ENCODE assay signal across 12 cellular contexts in genomic region chr14:90510208-90510607, GRCh38.
DNase-seq lines count a peak whose midpoint lies in the region; ATAC-seq and TF ChIP-seq lines count a peak whose summit lies in the region.
"Had no signal": no experiment of that assay in that cellular context is flagged by ENCODE, and none has a peak within 500 bp of the region (broad histone marks: within the 10 kb centered on the region; RNA-seq: fewer than 3 reads in every experiment).

No MANE protein-coding gene starts in this region.

- no peak overlapping the region for H3K27ac ChIP-seq in left lung

- H3K27ac Mint-ChIP-seq in brain, result peak overlapping the region in 4 of 5 experiments; percentile 14 to 89 (median 70)
- no peak overlapping the region for H3K27ac Mint-ChIP-seq in activated naive CD4-positive, alpha-beta T cell treated with anti-CD3 and anti-CD28 coated beads, Interleukin-2, amount 10 ng/mL, durations not matched to agents 7 days and 5 days
- H3K27ac Mint-ChIP-seq: activated CD8-positive, alpha-beta memory T cell treated with anti-CD3 and anti-CD28 coated beads, Interleukin-2, amount 10 ng/mL, durations not matched to agents 7 days and 5 days; B cell had no signal

- H3K9me3 Mint-ChIP-seq in brain, result peaks cover 0 to 6% (median 3%) of the 10 kb centered on the region in 5 experiments
- no peaks in the 10 kb centered on the region for H3K9me3 Mint-ChIP-seq in activated naive CD4-positive, alpha-beta T cell treated with anti-CD3 and anti-CD28 coated beads, Interleukin-2, amount 10 ng/mL, durations not matched to agents 7 days and 5 days

- DNase-seq in COR-L47 (lab: John Stamatoyannopoulos, UW) (peak; percentile 99), NCI-H128 (lab: John Stamatoyannopoulos, UW; ENCODE audit: unreplicated experiment) (peak; percentile 26), left lung (peak; percentile 49 to 58), GM13976 (ENCODE audit: low spot score) (no peak), T-helper 2 cell (no peak)
- DNase-seq in activated naive CD4-positive, alpha-beta T cell treated with anti-CD3 and anti-CD28 coated beads, Interleukin-2, amount 10 ng/mL, durations not matched to agents 7 days and 5 days, result no peak
- DNase-seq: activated CD8-positive, alpha-beta memory T cell treated with anti-CD3 and anti-CD28 coated beads, Interleukin-2, amount 10 ng/mL, durations not matched to agents 7 days and 5 days; erythroblast; NCI-H446 treated with DMSO at 0.1 percent for 48 hours had no signal

- in situ Hi-C loops in GM13976 (cut with MboI; ENCODE audit: low sequenced_read_pairs, unreplicated experiment), result no loop called here

- ATAC-seq in left lung (peak; percentile 2), HG03139 (IDR thresholded peaks at IDR 0.05; ENCODE audit: unreplicated experiment) (no peak)
- ATAC-seq: activated CD8-positive, alpha-beta memory T cell treated with anti-CD3 and anti-CD28 coated beads, Interleukin-2, amount 10 ng/mL, durations not matched to agents 7 days and 5 days had no signal

- no peaks in the 10 kb centered on the region for H3K36me3 ChIP-seq in left lung

- H3K4me1 ChIP-seq in left lung, result peaks cover 12 to 17% of the 10 kb centered on the region in 2 donors

- intact Hi-C loops in left lung (cut with DNase I), result loop anchor here in 1 of 2 donors (10.0 kb wide), 1 partner anchor 105 kb away; no protein-coding TSS in a partner anchor

- no peak overlapping the region for H3K4me3 ChIP-seq in left lung

- H3K27me3 Mint-ChIP-seq in brain, result peaks cover 9% of the 10 kb centered on the region
- H3K27me3 Mint-ChIP-seq in activated naive CD4-positive, alpha-beta T cell treated with anti-CD3 and anti-CD28 coated beads, Interleukin-2, amount 10 ng/mL, durations not matched to agents 7 days and 5 days, result peaks cover 40% of the 10 kb centered on the region

- TF ChIP-seq CTCF in brain (conservative IDR thresholded peaks at IDR 0.05) (no peak), left lung (IDR thresholded peaks at IDR 0.05) (no peak), GM13976 (IDR thresholded peaks at IDR 0.05; ENCODE audit: borderline replicate concordance, control extremely low read depth, extremely low read depth, insufficient read depth, missing control alignments) (no peak)

- peaks cover 49% of the 10 kb centered on the region for H3K4me1 Mint-ChIP-seq in brain
- no peaks in the 10 kb centered on the region for H3K4me1 Mint-ChIP-seq in activated naive CD4-positive, alpha-beta T cell treated with anti-CD3 and anti-CD28 coated beads, Interleukin-2, amount 10 ng/mL, durations not matched to agents 7 days and 5 days
- H3K4me1 Mint-ChIP-seq: activated CD8-positive, alpha-beta memory T cell treated with anti-CD3 and anti-CD28 coated beads, Interleukin-2, amount 10 ng/mL, durations not matched to agents 7 days and 5 days; B cell had no signal

- no peaks in the 10 kb centered on the region for H3K9me3 ChIP-seq in left lung

- CTCF ChIA-PET in activated naive CD4-positive, alpha-beta T cell treated with anti-CD3 and anti-CD28 coated beads, Interleukin-2, amount 10 ng/mL, durations not matched to agents 7 days and 5 days (lab: Charles Lee), result interaction anchor here (1.2 kb wide), 1 partner anchor 187 kb away, joined by 3 read pairs; no protein-coding TSS in a partner anchor

- no peak overlapping the region for H3K4me3 Mint-ChIP-seq in brain
- H3K4me3 Mint-ChIP-seq in activated naive CD4-positive, alpha-beta T cell treated with anti-CD3 and anti-CD28 coated beads, Interleukin-2, amount 10 ng/mL, durations not matched to agents 7 days and 5 days, result no peak overlapping the region
- H3K4me3 Mint-ChIP-seq: activated CD8-positive, alpha-beta memory T cell treated with anti-CD3 and anti-CD28 coated beads, Interleukin-2, amount 10 ng/mL, durations not matched to agents 7 days and 5 days; B cell had no signal

- no peaks in the 10 kb centered on the region for H3K36me3 Mint-ChIP-seq in brain
- no peaks in the 10 kb centered on the region for H3K36me3 Mint-ChIP-seq in activated naive CD4-positive, alpha-beta T cell treated with anti-CD3 and anti-CD28 coated beads, Interleukin-2, amount 10 ng/mL, durations not matched to agents 7 days and 5 days
- H3K36me3 Mint-ChIP-seq: activated CD8-positive, alpha-beta memory T cell treated with anti-CD3 and anti-CD28 coated beads, Interleukin-2, amount 10 ng/mL, durations not matched to agents 7 days and 5 days had no signal

- H3K27me3 ChIP-seq in left lung, result peaks cover 0 to 14% of the 10 kb centered on the region in 2 donors

Comparison
In these comparisons a context has a peak if more than half of its experiments do, and no peak if none do; other contexts are left out.
1. DNase-seq: peak in COR-L47 (single experiment), NCI-H128 (single experiment) and left lung (2 of 2); none in activated naive CD4-positive, alpha-beta T cell treated with anti-CD3 and anti-CD28 coated beads, Interleukin-2, amount 10 ng/mL, durations not matched to agents 7 days and 5 days (single experiment), GM13976 (single experiment) and T-helper 2 cell (0 of 5).